In the genomic region with DNA sequence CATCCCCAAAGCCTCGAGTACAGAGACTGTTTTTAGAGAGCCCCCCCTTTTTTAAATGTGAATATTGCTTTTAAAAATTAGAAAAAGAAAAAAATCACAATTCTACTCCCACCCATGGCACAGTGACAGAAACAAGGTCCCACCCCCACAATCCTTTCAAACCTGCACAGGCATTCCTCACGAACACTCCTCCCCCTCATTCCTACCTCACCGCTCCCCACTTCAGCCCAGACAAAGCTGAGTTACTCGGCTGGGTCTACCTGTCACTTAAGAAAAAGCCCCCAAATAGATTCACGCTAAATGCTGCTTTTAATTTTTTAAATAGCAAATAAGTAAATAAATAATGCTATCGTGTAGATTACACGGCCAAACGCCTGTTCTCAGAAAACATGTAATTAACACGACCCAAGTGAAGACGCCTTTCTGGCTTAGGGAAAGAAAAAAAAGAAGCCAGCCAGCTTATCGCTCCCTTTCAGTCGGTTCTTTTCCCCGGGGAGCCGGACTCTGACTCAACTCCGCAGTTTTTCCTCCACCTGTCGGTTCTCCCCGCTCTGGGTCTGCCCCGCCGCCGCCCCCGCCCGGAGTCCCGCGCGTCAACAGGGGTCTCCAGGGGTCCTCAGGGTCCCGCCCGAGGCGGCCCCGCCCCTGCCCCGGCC, we compare ENCODE assay signal across 8 cellular contexts. TPM values are rescaled to one million over a fixed set of nuclear protein-coding genes. Genes with fewer than 3 reads are reported as not detected.
DNase-seq lines count a peak whose midpoint lies in the region; ATAC-seq and TF ChIP-seq lines count a peak whose summit lies in the region.

No MANE protein-coding gene starts in this region.

- no peaks in the 10 kb centered on the region for H3K27me3 ChIP-seq in Karpas-422 (ENCODE audit: low read length)
- H3K27me3 ChIP-seq in subcutaneous abdominal adipose tissue (ENCODE audit: control insufficient read depth in 5 of 5, insufficient read depth in 4 of 5, low read length in 5 of 5) = peaks cover 0 to 4% (median 2%) of the 10 kb centered on the region in 5 donors

- H3K36me3 ChIP-seq in Karpas-422 (ENCODE audit: insufficient read depth, low read length) (no peaks in the 10 kb centered on the region), subcutaneous abdominal adipose tissue (ENCODE audit: control insufficient read depth in 5 of 5, insufficient read depth in 5 of 5, low read length in 5 of 5) (no peaks in the 10 kb centered on the region)

- H3K9me3 ChIP-seq in Karpas-422 (ENCODE audit: low read length) (no peaks in the 10 kb centered on the region), subcutaneous abdominal adipose tissue (ENCODE audit: control insufficient read depth in 5 of 5, low read length in 5 of 5) (no peaks in the 10 kb centered on the region)

- H3K4me3 ChIP-seq in Karpas-422 (ENCODE audit: low read length) (peak overlapping the region; percentile 67; the same call in 1 of the 2 replicates), astrocyte of the cerebellum (ENCODE audit: low read depth, low read length) (peak overlapping the region; percentile 54), subcutaneous abdominal adipose tissue (ENCODE audit: low read depth in 1 of 5, low read length in 5 of 5) (peak overlapping the region; percentile 69 to 93 (median 82))

- H4K20me1 ChIP-seq in Karpas-422 (ENCODE audit: insufficient read depth, low read depth, low read length) = no peaks in the 10 kb centered on the region; the same call in 1 of the 2 replicates

- peak overlapping the region; percentile 84 for H3K4me2 ChIP-seq in Karpas-422 (ENCODE audit: low read depth, low read length, poor library complexity, severe bottlenecking)

- H3K4me1 ChIP-seq in Karpas-422 (ENCODE audit: low read length) = peaks cover 11% of the 10 kb centered on the region
- peaks cover 0 to 37% (median 22%) of the 10 kb centered on the region in 5 donors for H3K4me1 ChIP-seq in subcutaneous abdominal adipose tissue (ENCODE audit: control insufficient read depth in 5 of 5, insufficient read depth in 5 of 5, low read length in 5 of 5)

- no peaks in the 10 kb centered on the region for H3K79me2 ChIP-seq in Karpas-422 (ENCODE audit: low read length)

- DNase-seq in DMS 273 (lab: John Stamatoyannopoulos, UW; ENCODE audit: unreplicated experiment) (peak; percentile 56), DMS 273 treated with DMSO at 0.1 percent for 48 hours (lab: John Stamatoyannopoulos, UW) (no peak), Karpas-422 (no peak), astrocyte of the cerebellum (ENCODE audit: low read depth) (no peak), kidney tubule cell (ENCODE audit: low spot score) (peak; percentile 10)

- H3K9ac ChIP-seq in Karpas-422 (ENCODE audit: low read length) (no peak overlapping the region), subcutaneous abdominal adipose tissue (ENCODE audit: low read length in 5 of 5) (peak overlapping the region in 4 of 5 donors; percentile 40 to 72 (median 56))

- ATAC-seq in HG02970 (IDR thresholded peaks at IDR 0.05; ENCODE audit: low FRiP score, unreplicated experiment) (no peak), GM18867 (IDR thresholded peaks at IDR 0.05; ENCODE audit: unreplicated experiment) (no peak)

- no peak overlapping the region for H3K27ac ChIP-seq in Karpas-422 (ENCODE audit: low read length)
- H3K27ac ChIP-seq in subcutaneous abdominal adipose tissue (ENCODE audit: low read depth, low read length) = no peak overlapping the region

- TF ChIP-seq CTCF in astrocyte of the cerebellum (IDR thresholded peaks at IDR 0.05; ENCODE audit: low read depth, low read length, missing control alignments) = no peak

- no peak overlapping the region for H2AFZ ChIP-seq in Karpas-422 (ENCODE audit: low read length)

- H3K9me2 ChIP-seq in Karpas-422 (replicated peaks; ENCODE audit: insufficient read depth, low read length) = no peaks in the 10 kb centered on the region

- in situ Hi-C loops in astrocyte of the cerebellum (cut with HindIII; ENCODE audit: low sequenced_read_pairs) = no loop called here

RNA-seq across cellular contexts. Expression of a gene that starts 0.7 kb away (rescaled TPM):
- total RNA-seq in Karpas-422 (2014; rRNA removed; shearing (Covaris generic); ENCODE audit: low replicate concordance) = 0.47 and 0.56 TPM in 2 replicates

Comparison
In these comparisons a context has a peak if more than half of its experiments do, and no peak if none do; other contexts are left out.
1. DNase-seq: peak in DMS 273 (single experiment) and kidney tubule cell (single experiment); none in DMS 273 treated with DMSO at 0.1 percent for 48 hours (single experiment), Karpas-422 (single experiment) and astrocyte of the cerebellum (single experiment).
2. Peak in every context shown above with its lines, with median percentiles within 50 percentile points of each other: H3K4me3 ChIP-seq.